In the genomic region with DNA sequence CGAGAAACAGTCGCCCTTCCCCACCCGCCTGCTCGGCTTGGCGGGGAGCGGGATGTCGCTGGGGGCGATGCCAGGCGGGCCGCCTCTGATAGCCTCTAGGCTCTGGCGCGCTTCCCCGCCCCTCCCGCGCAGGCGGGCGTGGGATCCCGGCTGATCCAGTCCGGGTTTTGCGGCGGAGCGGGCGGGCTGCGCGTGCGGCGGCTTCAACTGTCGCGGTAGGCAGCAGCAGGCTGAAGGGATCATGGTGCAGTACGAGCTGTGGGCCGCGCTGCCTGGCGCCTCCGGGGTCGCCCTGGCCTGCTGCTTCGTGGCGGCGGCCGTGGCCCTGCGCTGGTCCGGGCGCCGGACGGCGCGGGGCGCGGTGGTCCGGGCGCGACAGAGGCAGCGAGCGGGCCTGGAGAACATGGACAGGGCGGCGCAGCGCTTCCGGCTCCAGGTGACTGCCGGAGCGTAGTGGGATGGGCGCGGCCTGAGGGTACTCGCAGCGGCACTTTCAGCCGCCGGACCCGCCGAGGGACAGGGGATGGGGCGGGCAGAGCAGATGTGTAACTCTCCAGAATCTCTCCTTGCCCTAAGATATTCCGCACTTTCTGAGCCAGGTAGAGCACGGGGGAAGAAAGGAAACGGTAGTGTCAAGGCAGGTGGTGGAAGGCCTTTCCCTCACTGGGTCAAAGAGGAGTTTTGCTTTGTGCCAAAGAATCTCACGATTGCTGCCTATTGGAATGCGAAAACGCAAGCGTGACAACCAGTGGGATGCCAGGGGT, we compare ENCODE assay signal across 1 cellular context.
A peak's percentile ranks its signal among the peaks of the same experiment; 100 is the strongest.
TF ChIP-seq lines count a peak whose summit lies in the region.

A gene (plus strand): TSS at position 210 of the 764 bp plus-strand sequence. CDS start 32 bp downstream, at position 242.

TF ChIP-seq in HepG2, 621 proteins besides CTCF, POLR2A, EP300 and RAD21 (continued from another document and continues in another):
- TF ChIP-seq, protein P1, sequence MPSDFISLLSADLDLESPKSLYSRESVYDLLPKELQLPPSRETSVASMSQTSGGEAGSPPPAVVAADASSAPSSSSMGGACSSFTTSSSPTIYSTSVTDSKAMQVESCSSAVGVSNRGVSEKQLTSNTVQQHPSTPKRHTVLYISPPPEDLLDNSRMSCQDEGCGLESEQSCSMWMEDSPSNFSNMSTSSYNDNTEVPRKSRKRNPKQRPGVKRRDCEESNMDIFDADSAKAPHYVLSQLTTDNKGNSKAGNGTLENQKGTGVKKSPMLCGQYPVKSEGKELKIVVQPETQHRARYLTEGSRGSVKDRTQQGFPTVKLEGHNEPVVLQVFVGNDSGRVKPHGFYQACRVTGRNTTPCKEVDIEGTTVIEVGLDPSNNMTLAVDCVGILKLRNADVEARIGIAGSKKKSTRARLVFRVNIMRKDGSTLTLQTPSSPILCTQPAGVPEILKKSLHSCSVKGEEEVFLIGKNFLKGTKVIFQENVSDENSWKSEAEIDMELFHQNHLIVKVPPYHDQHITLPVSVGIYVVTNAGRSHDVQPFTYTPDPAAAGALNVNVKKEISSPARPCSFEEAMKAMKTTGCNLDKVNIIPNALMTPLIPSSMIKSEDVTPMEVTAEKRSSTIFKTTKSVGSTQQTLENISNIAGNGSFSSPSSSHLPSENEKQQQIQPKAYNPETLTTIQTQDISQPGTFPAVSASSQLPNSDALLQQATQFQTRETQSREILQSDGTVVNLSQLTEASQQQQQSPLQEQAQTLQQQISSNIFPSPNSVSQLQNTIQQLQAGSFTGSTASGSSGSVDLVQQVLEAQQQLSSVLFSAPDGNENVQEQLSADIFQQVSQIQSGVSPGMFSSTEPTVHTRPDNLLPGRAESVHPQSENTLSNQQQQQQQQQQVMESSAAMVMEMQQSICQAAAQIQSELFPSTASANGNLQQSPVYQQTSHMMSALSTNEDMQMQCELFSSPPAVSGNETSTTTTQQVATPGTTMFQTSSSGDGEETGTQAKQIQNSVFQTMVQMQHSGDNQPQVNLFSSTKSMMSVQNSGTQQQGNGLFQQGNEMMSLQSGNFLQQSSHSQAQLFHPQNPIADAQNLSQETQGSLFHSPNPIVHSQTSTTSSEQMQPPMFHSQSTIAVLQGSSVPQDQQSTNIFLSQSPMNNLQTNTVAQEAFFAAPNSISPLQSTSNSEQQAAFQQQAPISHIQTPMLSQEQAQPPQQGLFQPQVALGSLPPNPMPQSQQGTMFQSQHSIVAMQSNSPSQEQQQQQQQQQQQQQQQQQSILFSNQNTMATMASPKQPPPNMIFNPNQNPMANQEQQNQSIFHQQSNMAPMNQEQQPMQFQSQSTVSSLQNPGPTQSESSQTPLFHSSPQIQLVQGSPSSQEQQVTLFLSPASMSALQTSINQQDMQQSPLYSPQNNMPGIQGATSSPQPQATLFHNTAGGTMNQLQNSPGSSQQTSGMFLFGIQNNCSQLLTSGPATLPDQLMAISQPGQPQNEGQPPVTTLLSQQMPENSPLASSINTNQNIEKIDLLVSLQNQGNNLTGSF (CRISPR knock-in tag; IDR thresholded peaks at IDR 0.05) = peak; percentile 94
- TF ChIP-seq GATA4 (IDR thresholded peaks at IDR 0.05; ENCODE audit: borderline replicate concordance, low read depth) (no peak), NFKB2 (CRISPR knock-in tag; IDR thresholded peaks at IDR 0.05; ENCODE audit: borderline replicate concordance) (peak; percentile 96; the same call in 1 of the 2 replicates), TOE1 (CRISPR knock-in tag; IDR thresholded peaks at IDR 0.05) (peak; percentile 8; the same call in 1 of the 2 replicates), SATB2 (CRISPR knock-in tag; IDR thresholded peaks at IDR 0.05) (peak; percentile 90), XBP1 (CRISPR knock-in tag; IDR thresholded peaks at IDR 0.05) (peak; percentile 71; the same call in 1 of the 2 replicates), FOXC1 (CRISPR knock-in tag; IDR thresholded peaks at IDR 0.05; ENCODE audit: borderline replicate concordance) (peak; percentile 78; the same call in 1 of the 2 replicates), ZNF790 (CRISPR knock-in tag; IDR thresholded peaks at IDR 0.05; ENCODE audit: borderline replicate concordance) (0 out of 2 replicates have a peak, but pooled peaks have one; percentile 84), SRSF4 (IDR thresholded peaks at IDR 0.05; ENCODE audit: low read depth, low read length, poor library complexity, severe bottlenecking) (peak; percentile 79), SRY (CRISPR knock-in tag; IDR thresholded peaks at IDR 0.05) (peak; percentile 96), RARG (CRISPR knock-in tag; IDR thresholded peaks at IDR 0.05; ENCODE audit: low read depth) (no peak), ZNF83 (CRISPR knock-in tag; IDR thresholded peaks at IDR 0.05; ENCODE audit: borderline replicate concordance) (0 out of 2 replicates have a peak, but pooled peaks have one; percentile 20), ZNF772 (CRISPR knock-in tag; IDR thresholded peaks at IDR 0.05) (peak; percentile 87; the same call in 1 of the 2 replicates), ZNF616 (CRISPR knock-in tag; IDR thresholded peaks at IDR 0.05; ENCODE audit: low read depth) (peak; percentile 84), FOXA3 (CRISPR knock-in tag; IDR thresholded peaks at IDR 0.05) (0 out of 2 replicates have a peak, but pooled peaks have one; percentile 36), SOX13 (IDR thresholded peaks at IDR 0.05) (no peak), SOX13 (CRISPR knock-in tag; conservative IDR thresholded peaks at IDR 0.05 in 1 of 2, IDR thresholded peaks at IDR 0.05 in 1 of 2) (peak in 1 of 2 experiments; percentile 55; a peak in 2 of 4 replicates), ZFYVE20 (CRISPR knock-in tag; IDR thresholded peaks at IDR 0.05; ENCODE audit: borderline replicate concordance, low read depth) (peak; percentile 96; the same call in 1 of the 2 replicates), SP5 (CRISPR knock-in tag; IDR thresholded peaks at IDR 0.05; ENCODE audit: borderline replicate concordance, low read depth) (peak; percentile 65; the same call in 1 of the 2 replicates), CHD4 (IDR thresholded peaks at IDR 0.05; ENCODE audit: borderline replicate concordance, low read length) (no peak), FIP1L1 (IDR thresholded peaks at IDR 0.05; ENCODE audit: borderline replicate concordance, insufficient read depth, low read depth, low read length) (no peak), SMC3 (IDR thresholded peaks at IDR 0.05; ENCODE audit: low read length) (no peak; the same call in 1 of the 2 replicates)
- TF ChIP-seq, protein P2, sequence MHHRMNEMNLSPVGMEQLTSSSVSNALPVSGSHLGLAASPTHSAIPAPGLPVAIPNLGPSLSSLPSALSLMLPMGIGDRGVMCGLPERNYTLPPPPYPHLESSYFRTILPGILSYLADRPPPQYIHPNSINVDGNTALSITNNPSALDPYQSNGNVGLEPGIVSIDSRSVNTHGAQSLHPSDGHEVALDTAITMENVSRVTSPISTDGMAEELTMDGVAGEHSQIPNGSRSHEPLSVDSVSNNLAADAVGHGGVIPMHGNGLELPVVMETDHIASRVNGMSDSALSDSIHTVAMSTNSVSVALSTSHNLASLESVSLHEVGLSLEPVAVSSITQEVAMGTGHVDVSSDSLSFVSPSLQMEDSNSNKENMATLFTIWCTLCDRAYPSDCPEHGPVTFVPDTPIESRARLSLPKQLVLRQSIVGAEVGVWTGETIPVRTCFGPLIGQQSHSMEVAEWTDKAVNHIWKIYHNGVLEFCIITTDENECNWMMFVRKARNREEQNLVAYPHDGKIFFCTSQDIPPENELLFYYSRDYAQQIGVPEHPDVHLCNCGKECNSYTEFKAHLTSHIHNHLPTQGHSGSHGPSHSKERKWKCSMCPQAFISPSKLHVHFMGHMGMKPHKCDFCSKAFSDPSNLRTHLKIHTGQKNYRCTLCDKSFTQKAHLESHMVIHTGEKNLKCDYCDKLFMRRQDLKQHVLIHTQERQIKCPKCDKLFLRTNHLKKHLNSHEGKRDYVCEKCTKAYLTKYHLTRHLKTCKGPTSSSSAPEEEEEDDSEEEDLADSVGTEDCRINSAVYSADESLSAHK (CRISPR knock-in tag; IDR thresholded peaks at IDR 0.05; ENCODE audit: borderline replicate concordance) = no peak
- TF ChIP-seq, protein P3, sequence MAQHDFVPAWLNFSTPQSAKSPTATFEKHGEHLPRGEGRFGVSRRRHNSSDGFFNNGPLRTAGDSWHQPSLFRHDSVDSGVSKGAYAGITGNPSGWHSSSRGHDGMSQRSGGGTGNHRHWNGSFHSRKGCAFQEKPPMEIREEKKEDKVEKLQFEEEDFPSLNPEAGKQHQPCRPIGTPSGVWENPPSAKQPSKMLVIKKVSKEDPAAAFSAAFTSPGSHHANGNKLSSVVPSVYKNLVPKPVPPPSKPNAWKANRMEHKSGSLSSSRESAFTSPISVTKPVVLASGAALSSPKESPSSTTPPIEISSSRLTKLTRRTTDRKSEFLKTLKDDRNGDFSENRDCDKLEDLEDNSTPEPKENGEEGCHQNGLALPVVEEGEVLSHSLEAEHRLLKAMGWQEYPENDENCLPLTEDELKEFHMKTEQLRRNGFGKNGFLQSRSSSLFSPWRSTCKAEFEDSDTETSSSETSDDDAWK (CRISPR knock-in tag; IDR thresholded peaks at IDR 0.05) = no peak
- TF ChIP-seq, protein P4, sequence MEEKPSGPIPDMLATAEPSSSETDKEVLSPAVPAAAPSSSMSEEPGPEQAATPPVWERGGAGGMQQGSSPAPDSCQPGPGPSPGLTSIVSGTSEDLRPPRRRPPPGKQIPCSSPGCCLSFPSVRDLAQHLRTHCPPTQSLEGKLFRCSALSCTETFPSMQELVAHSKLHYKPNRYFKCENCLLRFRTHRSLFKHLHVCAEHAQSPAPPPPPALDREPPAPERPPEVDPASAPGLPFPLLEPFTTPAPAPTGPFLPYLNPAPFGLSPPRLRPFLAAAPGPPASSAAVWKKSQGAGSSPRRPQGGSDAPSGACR (CRISPR knock-in tag; IDR thresholded peaks at IDR 0.05) = peak; percentile 43; the same call in 1 of the 2 replicates
- TF ChIP-seq, protein P5, sequence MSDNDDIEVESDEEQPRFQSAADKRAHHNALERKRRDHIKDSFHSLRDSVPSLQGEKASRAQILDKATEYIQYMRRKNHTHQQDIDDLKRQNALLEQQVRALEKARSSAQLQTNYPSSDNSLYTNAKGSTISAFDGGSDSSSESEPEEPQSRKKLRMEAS (IDR thresholded peaks at IDR 0.05) = peak; percentile 99
- TF ChIP-seq, protein P6, sequence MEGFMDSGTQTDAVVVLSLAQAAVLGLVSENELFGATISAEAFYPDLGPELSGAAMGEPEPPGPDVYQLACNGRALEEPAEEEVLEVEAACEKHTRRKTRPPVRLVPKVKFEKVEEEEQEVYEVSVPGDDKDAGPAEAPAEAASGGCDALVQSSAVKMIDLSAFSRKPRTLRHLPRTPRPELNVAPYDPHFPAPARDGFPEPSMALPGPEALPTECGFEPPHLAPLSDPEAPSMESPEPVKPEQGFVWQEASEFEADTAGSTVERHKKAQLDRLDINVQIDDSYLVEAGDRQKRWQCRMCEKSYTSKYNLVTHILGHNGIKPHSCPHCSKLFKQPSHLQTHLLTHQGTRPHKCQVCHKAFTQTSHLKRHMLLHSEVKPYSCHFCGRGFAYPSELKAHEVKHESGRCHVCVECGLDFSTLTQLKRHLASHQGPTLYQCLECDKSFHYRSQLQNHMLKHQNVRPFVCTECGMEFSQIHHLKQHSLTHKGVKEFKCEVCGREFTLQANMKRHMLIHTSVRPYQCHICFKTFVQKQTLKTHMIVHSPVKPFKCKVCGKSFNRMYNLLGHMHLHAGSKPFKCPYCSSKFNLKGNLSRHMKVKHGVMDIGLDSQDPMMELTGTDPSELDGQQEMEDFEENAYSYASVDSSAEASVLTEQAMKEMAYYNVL (CRISPR knock-in tag; IDR thresholded peaks at IDR 0.05; ENCODE audit: borderline replicate concordance) = no peak
- TF ChIP-seq, protein P7, sequence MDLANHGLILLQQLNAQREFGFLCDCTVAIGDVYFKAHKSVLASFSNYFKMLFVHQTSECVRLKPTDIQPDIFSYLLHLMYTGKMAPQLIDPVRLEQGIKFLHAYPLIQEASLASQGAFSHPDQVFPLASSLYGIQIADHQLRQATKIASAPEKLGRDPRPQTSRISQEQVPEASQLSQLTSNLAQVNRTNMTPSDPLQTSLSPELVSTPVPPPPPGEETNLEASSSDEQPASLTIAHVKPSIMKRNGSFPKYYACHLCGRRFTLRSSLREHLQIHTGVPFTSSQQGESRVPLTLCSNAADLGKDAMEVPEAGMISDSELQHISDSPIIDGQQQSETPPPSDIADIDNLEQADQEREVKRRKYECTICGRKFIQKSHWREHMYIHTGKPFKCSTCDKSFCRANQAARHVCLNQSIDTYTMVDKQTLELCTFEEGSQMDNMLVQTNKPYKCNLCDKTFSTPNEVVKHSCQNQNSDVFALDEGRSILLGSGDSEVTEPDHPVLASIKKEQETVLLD (CRISPR knock-in tag; IDR thresholded peaks at IDR 0.05; ENCODE audit: low read depth) = peak; percentile 60; the same call in 1 of the 2 replicates
- TF ChIP-seq, protein P8, sequence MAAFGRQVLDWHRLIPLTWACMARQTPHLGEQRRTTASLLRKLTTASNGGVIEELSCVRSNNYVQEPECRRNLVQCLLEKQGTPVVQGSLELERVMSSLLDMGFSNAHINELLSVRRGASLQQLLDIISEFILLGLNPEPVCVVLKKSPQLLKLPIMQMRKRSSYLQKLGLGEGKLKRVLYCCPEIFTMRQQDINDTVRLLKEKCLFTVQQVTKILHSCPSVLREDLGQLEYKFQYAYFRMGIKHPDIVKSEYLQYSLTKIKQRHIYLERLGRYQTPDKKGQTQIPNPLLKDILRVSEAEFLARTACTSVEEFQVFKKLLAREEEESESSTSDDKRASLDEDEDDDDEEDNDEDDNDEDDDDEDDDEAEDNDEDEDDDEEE (CRISPR knock-in tag; IDR thresholded peaks at IDR 0.05) = 0 out of 2 replicates have a peak, but pooled peaks have one; percentile 53
- TF ChIP-seq, protein P9, sequence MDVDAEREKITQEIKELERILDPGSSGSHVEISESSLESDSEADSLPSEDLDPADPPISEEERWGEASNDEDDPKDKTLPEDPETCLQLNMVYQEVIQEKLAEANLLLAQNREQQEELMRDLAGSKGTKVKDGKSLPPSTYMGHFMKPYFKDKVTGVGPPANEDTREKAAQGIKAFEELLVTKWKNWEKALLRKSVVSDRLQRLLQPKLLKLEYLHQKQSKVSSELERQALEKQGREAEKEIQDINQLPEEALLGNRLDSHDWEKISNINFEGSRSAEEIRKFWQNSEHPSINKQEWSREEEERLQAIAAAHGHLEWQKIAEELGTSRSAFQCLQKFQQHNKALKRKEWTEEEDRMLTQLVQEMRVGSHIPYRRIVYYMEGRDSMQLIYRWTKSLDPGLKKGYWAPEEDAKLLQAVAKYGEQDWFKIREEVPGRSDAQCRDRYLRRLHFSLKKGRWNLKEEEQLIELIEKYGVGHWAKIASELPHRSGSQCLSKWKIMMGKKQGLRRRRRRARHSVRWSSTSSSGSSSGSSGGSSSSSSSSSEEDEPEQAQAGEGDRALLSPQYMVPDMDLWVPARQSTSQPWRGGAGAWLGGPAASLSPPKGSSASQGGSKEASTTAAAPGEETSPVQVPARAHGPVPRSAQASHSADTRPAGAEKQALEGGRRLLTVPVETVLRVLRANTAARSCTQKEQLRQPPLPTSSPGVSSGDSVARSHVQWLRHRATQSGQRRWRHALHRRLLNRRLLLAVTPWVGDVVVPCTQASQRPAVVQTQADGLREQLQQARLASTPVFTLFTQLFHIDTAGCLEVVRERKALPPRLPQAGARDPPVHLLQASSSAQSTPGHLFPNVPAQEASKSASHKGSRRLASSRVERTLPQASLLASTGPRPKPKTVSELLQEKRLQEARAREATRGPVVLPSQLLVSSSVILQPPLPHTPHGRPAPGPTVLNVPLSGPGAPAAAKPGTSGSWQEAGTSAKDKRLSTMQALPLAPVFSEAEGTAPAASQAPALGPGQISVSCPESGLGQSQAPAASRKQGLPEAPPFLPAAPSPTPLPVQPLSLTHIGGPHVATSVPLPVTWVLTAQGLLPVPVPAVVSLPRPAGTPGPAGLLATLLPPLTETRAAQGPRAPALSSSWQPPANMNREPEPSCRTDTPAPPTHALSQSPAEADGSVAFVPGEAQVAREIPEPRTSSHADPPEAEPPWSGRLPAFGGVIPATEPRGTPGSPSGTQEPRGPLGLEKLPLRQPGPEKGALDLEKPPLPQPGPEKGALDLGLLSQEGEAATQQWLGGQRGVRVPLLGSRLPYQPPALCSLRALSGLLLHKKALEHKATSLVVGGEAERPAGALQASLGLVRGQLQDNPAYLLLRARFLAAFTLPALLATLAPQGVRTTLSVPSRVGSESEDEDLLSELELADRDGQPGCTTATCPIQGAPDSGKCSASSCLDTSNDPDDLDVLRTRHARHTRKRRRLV (CRISPR knock-in tag; IDR thresholded peaks at IDR 0.05) = no peak
